19 cellular contexts compared by ENCODE assay signal in the genomic region with DNA sequence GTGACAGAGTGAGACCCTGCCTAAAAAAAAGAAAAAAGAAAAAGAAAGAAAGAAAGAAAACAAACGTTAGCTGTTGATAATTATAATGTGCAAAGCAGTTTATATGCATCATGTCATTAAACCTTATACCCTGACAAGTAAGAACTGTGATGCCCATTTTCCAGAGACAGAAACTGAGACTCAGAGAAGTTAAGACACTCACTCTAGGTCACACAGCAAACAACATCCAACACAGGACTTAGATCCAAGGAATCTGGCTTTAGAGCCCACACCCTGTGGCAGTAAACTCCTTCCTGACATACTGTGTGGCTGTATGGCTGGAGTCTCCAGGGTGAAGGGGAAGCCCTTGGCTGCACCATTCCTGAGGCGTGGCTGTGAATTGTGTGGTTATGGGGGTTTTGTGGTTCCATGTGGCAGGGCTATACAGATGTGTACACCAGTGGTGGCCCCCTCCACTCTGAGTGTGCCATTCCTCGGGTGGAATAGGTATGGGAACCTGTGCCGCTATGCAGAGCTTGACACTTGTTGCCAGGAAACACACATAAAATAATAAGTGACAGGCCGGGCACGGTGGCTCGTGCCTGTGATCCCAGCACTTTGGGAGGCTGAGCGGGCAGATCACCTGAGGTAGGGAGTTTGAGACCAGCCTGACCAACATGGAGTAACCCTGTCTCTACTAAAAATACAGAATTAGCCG. TPM values are rescaled to one million over a fixed set of nuclear protein-coding genes. Genes with fewer than 3 reads are reported as not detected.
DNase-seq lines count a peak whose midpoint lies in the region; ATAC-seq, FAIRE-seq and TF ChIP-seq lines count a peak whose summit lies in the region.
"Had no signal": no experiment of that assay in that cellular context is flagged by ENCODE, and none has a peak within 500 bp of the region (broad histone marks: within the 10 kb centered on the region; RNA-seq: fewer than 3 reads in every experiment).

No MANE protein-coding gene starts in this region.

- H3K9ac ChIP-seq in K562 (ENCODE audit: insufficient read depth in 1 of 2, low read depth in 2 of 2, low read length in 2 of 2) = no peak overlapping the region
- H3K9ac ChIP-seq in trophoblast cell (ENCODE audit: low read length) = no peak overlapping the region
- H3K9ac ChIP-seq: BLaER1, KMS-11 had no signal

- TF ChIP-seq CTCF in K562 (IDR thresholded peaks at IDR 0.05 in 2 of 3, conservative IDR thresholded peaks at IDR 0.05 in 1 of 3; ENCODE audit: insufficient read depth in 2 of 3, low read depth in 1 of 3, low read length in 3 of 3) = no peak

- no peak overlapping the region for H4K8ac ChIP-seq in trophoblast cell (ENCODE audit: low read depth, low read length)

- BruUV-seq in K562 (replicated peaks; lab: Mats Ljungman, UMichigan) = no TSS peak

- H3K79me2 ChIP-seq in K562 (ENCODE audit: control insufficient read depth, insufficient read depth, low read length) (no peaks in the 10 kb centered on the region), trophoblast cell (ENCODE audit: control insufficient read depth, insufficient read depth, low read length, poor library complexity) (no peaks in the 10 kb centered on the region)

- DNase-seq in MV-4-11 (lab: John Stamatoyannopoulos, UW) = peak; percentile 23
- no peak for DNase-seq in K562 (ENCODE audit: extremely low read depth in 1 of 4, low spot score in 3 of 4)
- no peak for DNase-seq in urothelium cell line (ENCODE audit: low spot score)
- DNase-seq in trophoblast cell = no peak
- no peak for DNase-seq in activated naive CD4-positive, alpha-beta T cell treated with anti-CD3 and anti-CD28 coated beads, Interleukin-2, amount 50 U/mL, for 16 hours
- DNase-seq: ACHN; CD4-positive, alpha-beta T cell; COR-L47; DMS79; H7; NCI-H1105; NCI-H146; NCI-H2029; NCI-H2227 treated with DMSO at 0.1 percent for 48 hours; NCI-H510A treated with DMSO at 0.1 percent for 48 hours; NCI-H748 treated with DMSO at 0.1 percent for 48 hours; SJCRH30 had no signal

- in situ Hi-C loops in K562 (cut with MboI) = no loop called here

- H3K4me1 ChIP-seq in K562 (replicated peaks in 1 of 2; ENCODE audit: control insufficient read depth in 2 of 2, insufficient read depth in 2 of 2, low read length in 2 of 2) (peaks cover 0 to 10% of the 10 kb centered on the region in 2 experiments; a peak in 2 of 5 replicates), trophoblast cell (ENCODE audit: control insufficient read depth in 1 of 2, insufficient read depth in 2 of 2, low read length in 2 of 2) (no peaks in the 10 kb centered on the region)
- H3K4me1 ChIP-seq: SJCRH30 had no signal

- H3K4me2 ChIP-seq in K562 (ENCODE audit: insufficient read depth, low read length) (no peak overlapping the region), trophoblast cell (ENCODE audit: low read length) (no peak overlapping the region)
- H3K4me2 ChIP-seq: BLaER1, KMS-11 had no signal

- no peaks in the 10 kb centered on the region for H3K79me1 ChIP-seq in trophoblast cell (ENCODE audit: low read length)

- no peak overlapping the region for H2BK5ac ChIP-seq in trophoblast cell (ENCODE audit: low read depth, low read length, poor library complexity)

- H3K18ac ChIP-seq in trophoblast cell (ENCODE audit: low read length) = no peak overlapping the region

- no peak overlapping the region for H3K14ac ChIP-seq in trophoblast cell (ENCODE audit: low read length)

- H2BK120ac ChIP-seq in trophoblast cell (ENCODE audit: insufficient read depth, low read length, poor library complexity) = no peak overlapping the region

- H4K91ac ChIP-seq in trophoblast cell (ENCODE audit: low read depth, low read length) = no peak overlapping the region

- no peak overlapping the region for H2AK5ac ChIP-seq in trophoblast cell (ENCODE audit: low read length)

- no peaks in the 10 kb centered on the region for H3K36me3 ChIP-seq in K562 (ENCODE audit: control insufficient read depth, insufficient read depth, low read length)
- H3K36me3 ChIP-seq in trophoblast cell (ENCODE audit: control insufficient read depth in 1 of 2, insufficient read depth in 2 of 2, low read length in 2 of 2) = peaks cover 51 to 62% of the 10 kb centered on the region in 2 experiments
- H3K36me3 ChIP-seq: BLaER1, SJCRH30 had no signal

- ATAC-seq in K562 = no peak

- no peaks in the 10 kb centered on the region for H3K9me1 ChIP-seq in K562 (ENCODE audit: control insufficient read depth, insufficient read depth, low read length)

- no peak overlapping the region for H2BK12ac ChIP-seq in trophoblast cell (ENCODE audit: low read length)

- intact Hi-C loops in K562 (cut with micrococcal nuclease) = no loop called here

- H3K23ac ChIP-seq in trophoblast cell (ENCODE audit: low read length) = no peak overlapping the region

- FAIRE-seq in K562 (lab: Jason Lieb, UNC) (no peak), urothelium cell line (lab: Jason Lieb, UNC) (peak; percentile 68)

- H3K27me3 ChIP-seq in K562 (ENCODE audit: control insufficient read depth in 2 of 2, insufficient read depth in 2 of 2, low read length in 2 of 2) (peaks cover 0 to 14% of the 10 kb centered on the region in 2 experiments; a peak in 2 of 5 replicates), trophoblast cell (ENCODE audit: insufficient read depth, low read length) (no peaks in the 10 kb centered on the region)
- H3K27me3 ChIP-seq: BLaER1, SJCRH30 had no signal

- no peak for TF ChIP-seq RAD21 in K562 (CRISPR knock-in tag; conservative IDR thresholded peaks at IDR 0.05 in 1 of 2, IDR thresholded peaks at IDR 0.05 in 1 of 2)

- H3K9me3 ChIP-seq in K562 (replicated peaks; ENCODE audit: control insufficient read depth, insufficient read depth, low read depth, low read length) (no peaks in the 10 kb centered on the region), trophoblast cell (ENCODE audit: insufficient read depth, low read depth, low read length) (peaks cover 9% of the 10 kb centered on the region)
- H3K9me3 ChIP-seq: BLaER1, SJCRH30 had no signal

- no peak overlapping the region for H3K4ac ChIP-seq in trophoblast cell (ENCODE audit: low read depth, low read length)

- no peaks in the 10 kb centered on the region for H4K20me1 ChIP-seq in K562 (replicated peaks; ENCODE audit: control insufficient read depth, insufficient read depth, low read length)
- H4K20me1 ChIP-seq: BLaER1 had no signal

- WGBS in K562 (ENCODE audit: insufficient coverage, low coverage, missing lambda C conversion rate) = 39% methylated on average over 9 of the region's 9 CpGs
- no CpG with 5 or more reads among the region's 9 CpGs for WGBS in trophoblast cell (ENCODE audit: extremely low coverage, insufficient coverage, insufficient read length)

- H3K27ac ChIP-seq in K562 (ENCODE audit: extremely low read depth, low read depth, low read length) = no peak overlapping the region
- no peak overlapping the region for H3K27ac ChIP-seq in trophoblast cell (ENCODE audit: low read depth, low read length)
- H3K27ac ChIP-seq: BLaER1, KMS-11, SJCRH30 had no signal

- H2AFZ ChIP-seq in K562 (ENCODE audit: low read depth, low read length) (no peak overlapping the region), trophoblast cell (ENCODE audit: insufficient read depth, low read length, poor library complexity) (no peak overlapping the region)

- no peak overlapping the region for H4K12ac ChIP-seq in trophoblast cell (ENCODE audit: low read depth, low read length)

- H3K4me3 ChIP-seq in K562 (no peak overlapping the region), trophoblast cell (ENCODE audit: low read depth, low read length) (no peak overlapping the region)
- H3K4me3 ChIP-seq: BLaER1, SJCRH30 had no signal

- CTCF ChIA-PET in K562 (lab: Yijun Ruan, JAX; ENCODE audit: low intra/inter-chr PET ratio) = no interaction called here

- POLR2A ChIA-PET in K562 (lab: Yijun Ruan, JAX) = no interaction called here

- no peak for TF ChIP-seq EP300 in K562 (IDR thresholded peaks at IDR 0.05; ENCODE audit: low read length)

- TF ChIP-seq POLR2A in K562 (conservative IDR thresholded peaks at IDR 0.05) = no peak

RNA-seq across cellular contexts. Expression of a gene that starts 15.6 kb away (rescaled TPM):
- total RNA-seq in K562 (2011; cell fraction: chromatin; rRNA removed; ENCODE audit: low replicate concordance) = 5.6 and 26.9 TPM in 2 replicates
- total RNA-seq in K562 (2011; cell fraction: nucleolus; rRNA removed) = 15.1 and 31.7 TPM in 2 replicates
- 14.5 and 18.9 TPM in 2 replicates for total RNA-seq in K562 (2011; cell fraction: nucleoplasm; rRNA removed)
- total RNA-seq in K562 (2014; rRNA removed) = 1.6 and 2.6 TPM in 2 replicates
- total RNA-seq in K562 (2014; rRNA removed; fragmentation: Illumina TruSeq; extraction: Trizol) = 1.2 and 1.4 TPM in 2 replicates
- total RNA-seq in K562 (2015; rRNA removed; fragmentation: Illumina TruSeq; extraction: Trizol) = 0.79 and 0.80 TPM in 2 replicates
- 3.0 and 3.4 TPM in 2 replicates for total RNA-seq in K562 (2021)
- 6.0 and 6.6 TPM in 2 replicates for polyA plus RNA-seq in K562 (2011; rRNA removed)
- polyA plus RNA-seq in K562 (2011; cell fraction: cytosol; rRNA removed) = 5.2 and 17.6 TPM in 2 replicates
- 3.2 and 12.0 TPM in 2 replicates for polyA plus RNA-seq in K562 (2011; cell fraction: nucleus; rRNA removed)
- 1.4 and 3.0 TPM in 2 replicates for polyA plus RNA-seq in K562 (2012)
- 1.6 and 2.0 TPM in 2 replicates for polyA plus RNA-seq in K562 (2014; fragmentation: Illumina TruSeq; extraction: Trizol)
- 1 to 10 TPM; 1.9 to 2.0 TPM for polyA plus RNA-seq in K562 (2014; fragmentation: Nextera tagmentation; extraction: Ambion mirVana)
- polyA plus RNA-seq in K562 (2014; rRNA removed) = 1.1 and 1.2 TPM in 2 replicates
- polyA minus RNA-seq in K562 (2011; rRNA and poly(A)+ RNA removed) = 20.1 and 36.0 TPM in 2 replicates
- 21.2 and 32.5 TPM in 2 replicates for polyA minus RNA-seq in K562 (2011; cell fraction: cytosol; rRNA and poly(A)+ RNA removed)
- 4.9 and 8.2 TPM in 2 replicates for polyA minus RNA-seq in K562 (2011; cell fraction: nucleus; rRNA and poly(A)+ RNA removed)
- polyA plus RNA-seq in trophoblast cell (2013) = 76.6 and 78.9 TPM in 2 replicates

RNA-seq across cellular contexts. Expression of a gene that starts 29.5 kb away (rescaled TPM):
- 232 and 237 TPM in 2 replicates for total RNA-seq in K562 (2011; cell fraction: chromatin; rRNA removed; ENCODE audit: low replicate concordance)
- total RNA-seq in K562 (2011; cell fraction: nucleolus; rRNA removed) = 95.1 and 105 TPM in 2 replicates
- total RNA-seq in K562 (2011; cell fraction: nucleoplasm; rRNA removed) = 117 and 149 TPM in 2 replicates
- 85.0 and 99.3 TPM in 2 replicates for total RNA-seq in K562 (2014; rRNA removed)
- 69.9 and 78.2 TPM in 2 replicates for total RNA-seq in K562 (2014; rRNA removed; fragmentation: Illumina TruSeq; extraction: Trizol)
- total RNA-seq in K562 (2015; rRNA removed; fragmentation: Illumina TruSeq; extraction: Trizol) = 85.9 and 88.7 TPM in 2 replicates
- 196 and 211 TPM in 2 replicates for total RNA-seq in K562 (2021)
- polyA plus RNA-seq in K562 (2011; rRNA removed) = 39.2 and 59.3 TPM in 2 replicates
- polyA plus RNA-seq in K562 (2011; cell fraction: cytosol; rRNA removed) = 36.1 and 60.0 TPM in 2 replicates
- polyA plus RNA-seq in K562 (2011; cell fraction: nucleus; rRNA removed) = 43.7 and 55.9 TPM in 2 replicates
- 121 and 132 TPM in 2 replicates for polyA plus RNA-seq in K562 (2012)
- polyA plus RNA-seq in K562 (2014; fragmentation: Illumina TruSeq; extraction: Trizol) = 138 and 160 TPM in 2 replicates
- 1 to 10 TPM; 7.3 to 9.4 TPM for polyA plus RNA-seq in K562 (2014; fragmentation: Nextera tagmentation; extraction: Ambion mirVana)
- 93.8 and 107 TPM in 2 replicates for polyA plus RNA-seq in K562 (2014; rRNA removed)
- 53.3 and 64.4 TPM in 2 replicates for polyA minus RNA-seq in K562 (2011; rRNA and poly(A)+ RNA removed)
- polyA minus RNA-seq in K562 (2011; cell fraction: cytosol; rRNA and poly(A)+ RNA removed) = 50.4 and 56.1 TPM in 2 replicates
- polyA minus RNA-seq in K562 (2011; cell fraction: nucleus; rRNA and poly(A)+ RNA removed) = 40.3 and 68.6 TPM in 2 replicates
- 233 and 238 TPM in 2 replicates for polyA plus RNA-seq in trophoblast cell (2013)

RNA-seq across cellular contexts. Expression of a gene that starts 41.6 kb away (rescaled TPM):
- 0.90 and 1.3 TPM in 2 replicates for total RNA-seq in K562 (2011; cell fraction: chromatin; rRNA removed; ENCODE audit: low replicate concordance)
- total RNA-seq in K562 (2011; cell fraction: nucleolus; rRNA removed) = 2.0 TPM in 2 replicates
- 1.0 and 1.5 TPM in 2 replicates for total RNA-seq in K562 (2011; cell fraction: nucleoplasm; rRNA removed)
- total RNA-seq in K562 (2014; rRNA removed) (0.41 and 2.7 TPM in 2 replicates), K562 (2014; rRNA removed; fragmentation: Illumina TruSeq; extraction: Trizol) (0.13 and 0.18 TPM in 2 replicates), K562 (2015; rRNA removed; fragmentation: Illumina TruSeq; extraction: Trizol) (0.07 and 0.15 TPM in 2 replicates), K562 (2021) (1.9 and 2.6 TPM in 2 replicates)
- polyA plus RNA-seq in K562 (2011; rRNA removed) (0.46 and 0.60 TPM in 2 replicates), K562 (2014; fragmentation: Illumina TruSeq; extraction: Trizol) (0.71 and 0.79 TPM in 2 replicates), K562 (2014; fragmentation: Nextera tagmentation; extraction: Ambion mirVana) (under 1 TPM; 0.13 to 0.20 TPM), K562 (2014; rRNA removed) (0.48 and 0.77 TPM in 2 replicates)
- polyA plus RNA-seq in K562 (2011; cell fraction: cytosol; rRNA removed) = 0.37 and 0.95 TPM in 2 replicates
- polyA plus RNA-seq in K562 (2011; cell fraction: nucleus; rRNA removed) = 0.97 and 4.3 TPM in 2 replicates
- polyA plus RNA-seq in K562 (2012) = 1.1 and 2.8 TPM in 2 replicates
- 0.33 and 0.42 TPM in 2 replicates for polyA minus RNA-seq in K562 (2011; rRNA and poly(A)+ RNA removed)
- 0.76 and 1.5 TPM in 2 replicates for polyA minus RNA-seq in K562 (2011; cell fraction: cytosol; rRNA and poly(A)+ RNA removed)
- 0.22 and 0.27 TPM in 2 replicates for polyA minus RNA-seq in K562 (2011; cell fraction: nucleus; rRNA and poly(A)+ RNA removed)
- polyA plus RNA-seq in trophoblast cell (2013) = 10.3 and 11.2 TPM in 2 replicates
- total RNA-seq: SJCRH30 had no signal
